ENCODE assay signal across 8 cellular contexts in genomic region chr21:33490991-33491372, GRCh38. TPM values are rescaled to one million over a fixed set of nuclear protein-coding genes. Genes with fewer than 3 reads are reported as not detected.
DNase-seq lines count a peak whose midpoint lies in the region; ATAC-seq and TF ChIP-seq lines count a peak whose summit lies in the region.

No MANE protein-coding gene starts in this region.

- no peak for DNase-seq in activated T-cell treated with anti-CD3 and anti-CD28 coated beads, Interleukin-2, amount 50 U/mL, for 72 hours
- DNase-seq in activated T-cell treated with anti-CD3 and anti-CD28 coated beads, Interleukin-2, amount 50 U/mL, for 1 hour = no peak
- DNase-seq in activated B cell treated with CpG ODN at 0.5 μM for 24 hours = no peak
- DNase-seq in heart right ventricle = no peak
- no peak for DNase-seq in skeletal muscle cell (ENCODE audit: low read depth)
- DNase-seq in NCI-H2107 treated with DMSO at 0.1 percent for 48 hours (lab: John Stamatoyannopoulos, UW; ENCODE audit: unreplicated experiment) = no peak

- H3K4me3 ChIP-seq in heart right ventricle = peak overlapping the region; percentile 54 to 87 (median 76)
- H3K4me3 ChIP-seq in skeletal muscle cell (ENCODE audit: low read depth, low read length) = peak overlapping the region; percentile 77

- peak overlapping the region; percentile 87 for H3K4me3 Mint-ChIP-seq in activated T-cell treated with anti-CD3 and anti-CD28 coated beads, Interleukin-2, amount 50 U/mL, for 72 hours
- H3K4me3 Mint-ChIP-seq in activated B cell treated with CpG ODN at 0.5 μM for 24 hours = peak overlapping the region; percentile 92

- CTCF ChIA-PET in activated B cell treated with CpG ODN at 0.5 μM for 24 hours (lab: Charles Lee) = interaction anchor here (0.7 to 1.4 kb wide), 3 partner anchors 11 to 294 kb away, joined by 3 to 13 read pairs (median 6); partner anchors contain the start of genes DONSON and TMEM50B

- H3K27ac Mint-ChIP-seq in activated T-cell treated with anti-CD3 and anti-CD28 coated beads, Interleukin-2, amount 50 U/mL, for 72 hours = peak overlapping the region; percentile 91
- H3K27ac Mint-ChIP-seq in activated B cell treated with CpG ODN at 0.5 μM for 24 hours = peak overlapping the region; percentile 70

- 15 to 16% methylated on average over 12 of the region's 12 CpGs for WGBS in heart right ventricle, 2 donors

- H3K27ac ChIP-seq in heart right ventricle = peak overlapping the region; percentile 11 to 92 (median 87)

- H3K9me3 ChIP-seq in heart right ventricle = no peaks in the 10 kb centered on the region

- no peak for ATAC-seq in activated T-cell treated with anti-CD3 and anti-CD28 coated beads, Interleukin-2, amount 50 U/mL, for 72 hours (replicated peaks in 1 of 2)
- ATAC-seq in activated B cell treated with CpG ODN at 0.5 μM for 24 hours (ENCODE audit: low read depth) (no peak), heart right ventricle (peak in 2 of 8 donors; percentile 2 to 11), GM18861 (IDR thresholded peaks at IDR 0.05; ENCODE audit: unreplicated experiment) (no peak)
- no peak for ATAC-seq in activated CD4-positive, CD25-positive, alpha-beta regulatory T cell treated with anti-CD3 and anti-CD28 coated beads, Interleukin-2, amount 50 U/mL, for 24 hours

- H3K27me3 ChIP-seq in heart right ventricle = no peaks in the 10 kb centered on the region

- intact Hi-C loops in activated B cell treated with CpG ODN at 0.5 μM for 24 hours (cut with micrococcal nuclease) (loop anchor here (1.0 to 10.0 kb wide), 6 partner anchors 11 to 1096 kb away; partner anchors contain the start of genes CRYZL1, DONSON, GART and SYNJ1), heart right ventricle (cut with DNase I) (no loop called here)

- H3K9me3 Mint-ChIP-seq in activated T-cell treated with anti-CD3 and anti-CD28 coated beads, Interleukin-2, amount 50 U/mL, for 72 hours = no peaks in the 10 kb centered on the region
- no peaks in the 10 kb centered on the region for H3K9me3 Mint-ChIP-seq in activated B cell treated with CpG ODN at 0.5 μM for 24 hours

- TF ChIP-seq CTCF in activated B cell treated with CpG ODN at 0.5 μM for 24 hours (IDR thresholded peaks at IDR 0.05) (no peak), heart right ventricle (IDR thresholded peaks at IDR 0.05) (no peak)

- POLR2A ChIA-PET in activated B cell treated with CpG ODN at 0.5 μM for 24 hours (lab: Charles Lee) = interaction anchor here (0.6 to 2.0 kb wide), 11 partner anchors 11 to 720 kb away, joined by 3 to 71 read pairs (median 5); partner anchors contain the start of genes DONSON, GART, IFNAR1 and PAXBP1

- H3K36me3 Mint-ChIP-seq in activated T-cell treated with anti-CD3 and anti-CD28 coated beads, Interleukin-2, amount 50 U/mL, for 72 hours (ENCODE audit: insufficient read depth in 2 of 2) = no peaks in the 10 kb centered on the region
- peaks cover 2% of the 10 kb centered on the region for H3K36me3 Mint-ChIP-seq in activated B cell treated with CpG ODN at 0.5 μM for 24 hours (ENCODE audit: low read depth)

- H3K4me1 ChIP-seq in heart right ventricle = peaks cover 0 to 15% (median 10%) of the 10 kb centered on the region in 9 donors

- H3K36me3 ChIP-seq in heart right ventricle = peaks cover 0 to 9% (median 0%) of the 10 kb centered on the region in 9 donors

- peaks cover 18% of the 10 kb centered on the region for H3K4me1 Mint-ChIP-seq in activated T-cell treated with anti-CD3 and anti-CD28 coated beads, Interleukin-2, amount 50 U/mL, for 72 hours (ENCODE audit: low read depth)
- H3K4me1 Mint-ChIP-seq in activated B cell treated with CpG ODN at 0.5 μM for 24 hours = peaks cover 10% of the 10 kb centered on the region

- no peaks in the 10 kb centered on the region for H3K27me3 Mint-ChIP-seq in activated T-cell treated with anti-CD3 and anti-CD28 coated beads, Interleukin-2, amount 50 U/mL, for 72 hours (ENCODE audit: low read depth)
- H3K27me3 Mint-ChIP-seq in activated B cell treated with CpG ODN at 0.5 μM for 24 hours = no peaks in the 10 kb centered on the region

RNA-seq across cellular contexts. Expression of gene DNAJC28, which starts 0.5 kb away (rescaled TPM):
- total RNA-seq in activated T-cell treated with anti-CD3 and anti-CD28 coated beads, Interleukin-2, amount 50 U/mL, for 72 hours = under 1 TPM; 0.55 to 1.00 TPM
- total RNA-seq in activated B cell treated with CpG ODN at 0.5 μM for 24 hours (0.53 and 0.66 TPM in 2 replicates), heart right ventricle (10 to 100 TPM in 1 of 10 donors, 1 to 10 TPM in 9; 4.5 to 10.1 (median 6.9) TPM)
- polyA plus RNA-seq in heart right ventricle = 1 to 10 TPM; 2.2 to 4.2 TPM

RNA-seq across cellular contexts. Expression of gene TMEM50B, which starts 11.2 kb away (rescaled TPM):
- 10 to 100 TPM; 18.1 to 27.2 TPM for total RNA-seq in activated T-cell treated with anti-CD3 and anti-CD28 coated beads, Interleukin-2, amount 50 U/mL, for 72 hours
- total RNA-seq in activated B cell treated with CpG ODN at 0.5 μM for 24 hours = 42.3 and 47.2 TPM in 2 replicates
- total RNA-seq in heart right ventricle = 10 to 100 TPM; 26.7 to 40.7 (median 29.6) TPM
- polyA plus RNA-seq in heart right ventricle = 10 to 100 TPM; 43.3 to 71.4 TPM

RNA-seq across cellular contexts. Expression of gene GART, which starts 50.9 kb away (rescaled TPM):
- total RNA-seq in activated T-cell treated with anti-CD3 and anti-CD28 coated beads, Interleukin-2, amount 50 U/mL, for 72 hours = 100 to 1,000 TPM; 164 to 184 TPM
- total RNA-seq in activated B cell treated with CpG ODN at 0.5 μM for 24 hours (99.1 and 106 TPM in 2 replicates), heart right ventricle (10 to 100 TPM; 30.7 to 52.6 (median 46.3) TPM)
- 10 to 100 TPM; 11.3 to 26.0 TPM for polyA plus RNA-seq in heart right ventricle

RNA-seq across cellular contexts. Expression of gene SON, which starts 51.9 kb away (rescaled TPM):
- total RNA-seq in activated T-cell treated with anti-CD3 and anti-CD28 coated beads, Interleukin-2, amount 50 U/mL, for 72 hours = 100 to 1,000 TPM; 271 to 282 TPM
- total RNA-seq in activated B cell treated with CpG ODN at 0.5 μM for 24 hours (429 and 474 TPM in 2 replicates), heart right ventricle (100 to 1,000 TPM; 137 to 176 (median 156) TPM)
- polyA plus RNA-seq in heart right ventricle = 100 to 1,000 TPM in 1 of 2 donors, 10 to 100 TPM in 1; 53.6 to 235 TPM
